ENCODE assay signal across 4 cellular contexts in genomic region chr10:56123247-56123646, GRCh38.
"Had no signal": no experiment of that assay in that cellular context is flagged by ENCODE, and none has a peak within 500 bp of the region (broad histone marks: within the 10 kb centered on the region; RNA-seq: fewer than 3 reads in every experiment).

No MANE protein-coding gene starts in this region.

- H2AFZ ChIP-seq: GM23338 had no signal

- H3K4me1 Mint-ChIP-seq: GM23338, H9 had no signal

- H3K4me3 ChIP-seq: GM23338 had no signal

- H3K27ac Mint-ChIP-seq: GM23338, H9 had no signal

- H3K4me3 Mint-ChIP-seq: GM23338, H9 had no signal

- DNase-seq: H9, HCEC 1CT, IMR-90 had no signal

- H3K9me3 Mint-ChIP-seq: GM23338, H9 had no signal

- H3K4me2 ChIP-seq: GM23338 had no signal

- ATAC-seq: GM23338 had no signal
